In the genomic region with DNA sequence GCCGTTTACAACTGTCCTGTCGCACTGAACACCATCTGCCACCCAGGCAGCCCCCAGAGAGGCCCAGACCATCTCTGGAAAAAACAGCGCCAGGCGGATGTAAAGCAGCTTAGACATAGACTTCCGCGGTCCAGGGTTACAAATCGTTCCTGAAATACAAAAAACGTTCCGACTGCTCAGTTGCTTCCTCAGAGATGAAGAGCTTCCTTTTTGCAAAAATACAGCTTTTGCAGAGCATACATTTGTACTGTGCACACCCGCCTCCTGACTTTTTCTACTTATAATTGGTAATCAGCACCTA, we compare ENCODE assay signal across 8 cellular contexts. TPM values are rescaled to one million over a fixed set of nuclear protein-coding genes. Genes with fewer than 3 reads are reported as not detected.
DNase-seq lines count a peak whose midpoint lies in the region; ATAC-seq and TF ChIP-seq lines count a peak whose summit lies in the region.

No MANE protein-coding gene starts in this region.

- no peak for TF ChIP-seq CTCF in left ventricle myocardium inferior (IDR thresholded peaks at IDR 0.05; ENCODE audit: borderline replicate concordance)

- ATAC-seq in GM21367 (IDR thresholded peaks at IDR 0.05; ENCODE audit: unreplicated experiment): no peak
- ATAC-seq in HG02623 (IDR thresholded peaks at IDR 0.05; ENCODE audit: unreplicated experiment): no peak

- no peaks in the 10 kb centered on the region for H3K9me3 Mint-ChIP-seq in activated naive CD4-positive, alpha-beta T cell treated with anti-CD3 and anti-CD28 coated beads for 36 hours
- no peaks in the 10 kb centered on the region for H3K9me3 Mint-ChIP-seq in activated CD4-positive, alpha-beta T cell treated with anti-CD3 and anti-CD28 coated beads, Interleukin-2, amount 10 ng/mL, durations not matched to agents 24 days and 14 days

- CTCF ChIA-PET in activated naive CD4-positive, alpha-beta T cell treated with anti-CD3 and anti-CD28 coated beads for 36 hours (lab: Charles Lee): interaction anchor here (1.4 to 1.5 kb wide), 4 partner anchors 9 to 439 kb away, joined by 3 to 4 read pairs (median 4); no protein-coding TSS in a partner anchor

- H3K36me3 Mint-ChIP-seq in activated naive CD4-positive, alpha-beta T cell treated with anti-CD3 and anti-CD28 coated beads for 36 hours (ENCODE audit: low read depth): peaks cover 12% of the 10 kb centered on the region
- H3K36me3 Mint-ChIP-seq in activated CD4-positive, alpha-beta T cell treated with anti-CD3 and anti-CD28 coated beads, Interleukin-2, amount 10 ng/mL, durations not matched to agents 24 days and 14 days (ENCODE audit: low read depth): peaks cover 26% of the 10 kb centered on the region

- H3K9me3 ChIP-seq in left ventricle myocardium inferior (replicated peaks): no peaks in the 10 kb centered on the region
- no peaks in the 10 kb centered on the region for H3K9me3 ChIP-seq in thymus (ENCODE audit: control insufficient read depth)

- H3K36me3 ChIP-seq in left ventricle myocardium inferior: peaks cover 25% of the 10 kb centered on the region
- H3K36me3 ChIP-seq in thymus (ENCODE audit: control insufficient read depth, insufficient read depth): peaks cover 31% of the 10 kb centered on the region

- WGBS in thymus: 8% methylated on average over 10 of the region's 10 CpGs

- intact Hi-C loops in activated naive CD4-positive, alpha-beta T cell treated with anti-CD3 and anti-CD28 coated beads for 36 hours (cut with micrococcal nuclease): loop anchor here (5.0 kb wide), 4 partner anchors 164 to 429 kb away; a partner anchor contains a TSS
- intact Hi-C loops in activated CD4-positive, alpha-beta T cell treated with anti-CD3 and anti-CD28 coated beads, Interleukin-2, amount 10 ng/mL, durations not matched to agents 24 days and 14 days (cut with micrococcal nuclease): no loop called here
- intact Hi-C loops in left ventricle myocardium inferior (cut with micrococcal nuclease): no loop called here

- H3K4me1 ChIP-seq in left ventricle myocardium inferior: peaks cover 45% of the 10 kb centered on the region
- peaks cover 4% of the 10 kb centered on the region for H3K4me1 ChIP-seq in thymus (ENCODE audit: control insufficient read depth, insufficient read depth, low read length)

- DNase-seq in activated naive CD4-positive, alpha-beta T cell treated with anti-CD3 and anti-CD28 coated beads for 36 hours: peak; percentile 61
- DNase-seq in activated naive CD4-positive, alpha-beta T cell (lab: John Stamatoyannopoulos, UW): no peak
- DNase-seq in activated CD4-positive, alpha-beta T cell treated with anti-CD3 and anti-CD28 coated beads, Interleukin-2, amount 10 ng/mL, durations not matched to agents 24 days and 14 days: peak; percentile 81
- DNase-seq in left ventricle myocardium inferior (no peak), DMS53 treated with DMSO at 0.1 percent for 48 hours (lab: John Stamatoyannopoulos, UW; ENCODE audit: unreplicated experiment) (no peak)

- H3K4me3 ChIP-seq in left ventricle myocardium inferior (no peak overlapping the region), thymus (ENCODE audit: low read length) (no peak overlapping the region)

- H3K27ac ChIP-seq in left ventricle myocardium inferior (replicated peaks): peak overlapping the region; percentile 68
- peak overlapping the region; percentile 80 for H3K27ac ChIP-seq in thymus (ENCODE audit: low read depth)

- H3K27me3 ChIP-seq in left ventricle myocardium inferior (ENCODE audit: low read depth) (no peaks in the 10 kb centered on the region), thymus (ENCODE audit: control insufficient read depth, insufficient read depth) (no peaks in the 10 kb centered on the region)

- H3K27ac Mint-ChIP-seq in activated naive CD4-positive, alpha-beta T cell treated with anti-CD3 and anti-CD28 coated beads for 36 hours: peak overlapping the region; percentile 78
- peak overlapping the region; percentile 90 for H3K27ac Mint-ChIP-seq in activated CD4-positive, alpha-beta T cell treated with anti-CD3 and anti-CD28 coated beads, Interleukin-2, amount 10 ng/mL, durations not matched to agents 24 days and 14 days

- H3K4me1 Mint-ChIP-seq in activated naive CD4-positive, alpha-beta T cell treated with anti-CD3 and anti-CD28 coated beads for 36 hours (ENCODE audit: low read depth): peaks cover 44% of the 10 kb centered on the region
- peaks cover 34% of the 10 kb centered on the region for H3K4me1 Mint-ChIP-seq in activated CD4-positive, alpha-beta T cell treated with anti-CD3 and anti-CD28 coated beads, Interleukin-2, amount 10 ng/mL, durations not matched to agents 24 days and 14 days

- peak overlapping the region; percentile 58 for H3K4me3 Mint-ChIP-seq in activated naive CD4-positive, alpha-beta T cell treated with anti-CD3 and anti-CD28 coated beads for 36 hours
- H3K4me3 Mint-ChIP-seq in activated CD4-positive, alpha-beta T cell treated with anti-CD3 and anti-CD28 coated beads, Interleukin-2, amount 10 ng/mL, durations not matched to agents 24 days and 14 days: peak overlapping the region; percentile 81

- H3K27me3 Mint-ChIP-seq in activated naive CD4-positive, alpha-beta T cell treated with anti-CD3 and anti-CD28 coated beads for 36 hours (ENCODE audit: low read depth): no peaks in the 10 kb centered on the region
- no peaks in the 10 kb centered on the region for H3K27me3 Mint-ChIP-seq in activated CD4-positive, alpha-beta T cell treated with anti-CD3 and anti-CD28 coated beads, Interleukin-2, amount 10 ng/mL, durations not matched to agents 24 days and 14 days

RNA-seq across cellular contexts. Expression of a gene that starts 11.4 kb away (rescaled TPM):
- total RNA-seq in activated naive CD4-positive, alpha-beta T cell treated with anti-CD3 and anti-CD28 coated beads for 36 hours: 10 to 100 TPM; 13.1 to 13.6 TPM
- total RNA-seq in activated CD4-positive, alpha-beta T cell treated with anti-CD3 and anti-CD28 coated beads, Interleukin-2, amount 10 ng/mL, durations not matched to agents 24 days and 14 days: 18.8 and 26.8 TPM in 2 replicates
- 6.0 TPM for total RNA-seq in left ventricle myocardium inferior
- polyA plus RNA-seq in thymus: 19.4 TPM

RNA-seq across cellular contexts. Expression of a gene that starts 47.6 kb away (rescaled TPM):
- total RNA-seq in activated naive CD4-positive, alpha-beta T cell treated with anti-CD3 and anti-CD28 coated beads for 36 hours: 10 to 100 TPM; 57.2 TPM
- 64.0 and 73.8 TPM in 2 replicates for total RNA-seq in activated CD4-positive, alpha-beta T cell treated with anti-CD3 and anti-CD28 coated beads, Interleukin-2, amount 10 ng/mL, durations not matched to agents 24 days and 14 days
- 49.5 TPM for total RNA-seq in left ventricle myocardium inferior
- 46.8 TPM for polyA plus RNA-seq in thymus

Comparison
In these comparisons a context has a peak if more than half of its experiments do, and no peak if none do; other contexts are left out.
1. DNase-seq: peak in activated naive CD4-positive, alpha-beta T cell treated with anti-CD3 and anti-CD28 coated beads for 36 hours (single experiment) and activated CD4-positive, alpha-beta T cell treated with anti-CD3 and anti-CD28 coated beads, Interleukin-2, amount 10 ng/mL, durations not matched to agents 24 days and 14 days (single experiment); none in activated naive CD4-positive, alpha-beta T cell (0 of 4), left ventricle myocardium inferior (single experiment) and DMS53 treated with DMSO at 0.1 percent for 48 hours (single experiment).